ENCODE assay signal across 12 cellular contexts in the genomic region with DNA sequence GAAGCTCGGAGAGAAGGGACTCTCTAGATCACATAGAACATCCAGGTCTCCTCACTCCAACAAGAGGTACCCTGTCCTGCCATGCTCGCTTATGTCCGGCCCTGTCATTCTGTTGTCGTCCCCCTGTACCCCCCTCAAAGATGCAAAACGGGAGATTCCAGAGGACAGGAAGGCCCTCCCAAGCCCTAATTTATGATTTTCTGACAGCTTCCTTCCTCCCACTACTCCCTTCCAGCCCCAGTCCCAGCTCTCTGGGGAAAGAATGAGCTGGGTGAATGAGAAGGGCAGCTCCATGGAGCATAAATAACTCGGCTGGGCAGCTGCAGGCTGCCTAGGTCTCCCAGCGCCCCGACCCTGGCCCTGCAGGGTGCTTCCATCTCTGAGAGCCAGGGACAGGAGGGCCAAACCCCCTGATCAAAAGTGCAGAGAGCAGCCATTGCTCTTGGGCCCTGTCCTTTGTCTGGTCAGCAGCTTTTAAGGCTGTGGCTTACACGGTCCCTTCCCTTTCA. TPM values are rescaled to one million over a fixed set of nuclear protein-coding genes. Genes with fewer than 3 reads are reported as not detected.
DNase-seq lines count a peak whose midpoint lies in the region; ATAC-seq and TF ChIP-seq lines count a peak whose summit lies in the region.
"Had no signal": no experiment of that assay in that cellular context is flagged by ENCODE, and none has a peak within 500 bp of the region (broad histone marks: within the 10 kb centered on the region; RNA-seq: fewer than 3 reads in every experiment).

No MANE protein-coding gene starts in this region.

- no peaks in the 10 kb centered on the region for H3K9me3 ChIP-seq in Loucy (ENCODE audit: insufficient read depth, low read depth, low read length)
- no peaks in the 10 kb centered on the region for H3K9me3 ChIP-seq in A673 (ENCODE audit: low read depth, low read length, poor library complexity, severe bottlenecking)

- H3K36me3 ChIP-seq in Loucy (ENCODE audit: insufficient read depth, low read length): no peaks in the 10 kb centered on the region
- no peaks in the 10 kb centered on the region for H3K36me3 ChIP-seq in A673 (ENCODE audit: insufficient read depth, low read length, poor library complexity, severe bottlenecking)

- no peaks in the 10 kb centered on the region for H3K9me2 ChIP-seq in Loucy (replicated peaks; ENCODE audit: low read depth, low read length)

- no peak for TF ChIP-seq CTCF in Loucy (conservative IDR thresholded peaks at IDR 0.05; ENCODE audit: low read length)
- no peak for TF ChIP-seq CTCF in neural crest cell (conservative IDR thresholded peaks at IDR 0.05)
- no peak for TF ChIP-seq CTCF in WTC11 (IDR thresholded peaks at IDR 0.05)
- TF ChIP-seq CTCF in A673 (conservative IDR thresholded peaks at IDR 0.05; ENCODE audit: low read depth, low read length): no peak

- ATAC-seq in effector memory CD8-positive, alpha-beta T cell (replicated peaks): no peak
- ATAC-seq in WTC11: no peak

- peak overlapping the region; percentile 74 for H3K4me2 ChIP-seq in Loucy (ENCODE audit: low read depth, low read length, poor library complexity, severe bottlenecking)

- peak overlapping the region; percentile 80 for H3K9ac ChIP-seq in Loucy (ENCODE audit: low read depth, low read length, poor library complexity, severe bottlenecking)

- H3K9me3 Mint-ChIP-seq in effector memory CD8-positive, alpha-beta T cell: no peaks in the 10 kb centered on the region
- H3K9me3 Mint-ChIP-seq in neural crest cell (no peaks in the 10 kb centered on the region), WTC11 (peaks cover 5% of the 10 kb centered on the region)

- no peak overlapping the region for H2AFZ ChIP-seq in Loucy (ENCODE audit: low read length)

- H3K79me2 ChIP-seq in Loucy (ENCODE audit: insufficient read depth, low read length): peaks cover 50% of the 10 kb centered on the region

- peaks cover 75% of the 10 kb centered on the region for H3K4me1 ChIP-seq in Loucy (ENCODE audit: insufficient read depth, low read length, poor library complexity, severe bottlenecking)
- H3K4me1 ChIP-seq in A673 (ENCODE audit: insufficient read depth, low read length, poor library complexity, severe bottlenecking): peaks cover 19% of the 10 kb centered on the region

- peak overlapping the region; percentile 58 for H3K4me3 ChIP-seq in Loucy (ENCODE audit: low read length, poor library complexity, severe bottlenecking)
- H3K4me3 ChIP-seq in A673 (ENCODE audit: low read depth, low read length, poor library complexity, severe bottlenecking): no peak overlapping the region

- no peaks in the 10 kb centered on the region for H4K20me1 ChIP-seq in Loucy (ENCODE audit: insufficient read depth, low read length, poor library complexity, severe bottlenecking)

- H3K27me3 Mint-ChIP-seq in effector memory CD8-positive, alpha-beta T cell: peaks cover 0 to 12% of the 10 kb centered on the region in 2 donors
- H3K27me3 Mint-ChIP-seq in neural crest cell (ENCODE audit: low read depth) (peaks cover 14% of the 10 kb centered on the region), WTC11 (ENCODE audit: low read depth) (peaks cover 9% of the 10 kb centered on the region)

- H3K36me3 Mint-ChIP-seq in effector memory CD8-positive, alpha-beta T cell (ENCODE audit: insufficient read depth): peaks cover 7% of the 10 kb centered on the region
- H3K36me3 Mint-ChIP-seq in neural crest cell (ENCODE audit: low read depth) (no peaks in the 10 kb centered on the region), WTC11 (no peaks in the 10 kb centered on the region)
- H3K36me3 Mint-ChIP-seq: activated naive CD8-positive, alpha-beta T cell had no signal

- H3K4me3 Mint-ChIP-seq in effector memory CD8-positive, alpha-beta T cell: peak overlapping the region; percentile 53 to 61
- no peak overlapping the region for H3K4me3 Mint-ChIP-seq in neural crest cell
- H3K4me3 Mint-ChIP-seq in WTC11: no peak overlapping the region

- BruUV-seq in A673 (replicated peaks; lab: Mats Ljungman, UMichigan): no TSS peak

- intact Hi-C loops in A673 (cut with micrococcal nuclease; ENCODE audit: unreplicated experiment): loop anchor here (5.0 kb wide), 1 partner anchor 46 kb away; no protein-coding TSS in a partner anchor

- peak overlapping the region; percentile 75 to 96 for H3K27ac Mint-ChIP-seq in effector memory CD8-positive, alpha-beta T cell
- peak overlapping the region; percentile 61 for H3K27ac Mint-ChIP-seq in neural crest cell (ENCODE audit: unreplicated experiment)
- H3K27ac Mint-ChIP-seq in WTC11: no peak overlapping the region
- H3K27ac Mint-ChIP-seq: activated naive CD8-positive, alpha-beta T cell had no signal

- POLR2A ChIA-PET in WTC11 (lab: Charles Lee): no interaction called here
- POLR2A ChIA-PET in A673 (lab: Charles Lee; ENCODE audit: low non-redundant PET): no interaction called here

- peaks cover 6% of the 10 kb centered on the region for H3K27me3 ChIP-seq in Loucy (ENCODE audit: insufficient read depth, low read length, poor library complexity, severe bottlenecking)
- no peaks in the 10 kb centered on the region for H3K27me3 ChIP-seq in A673 (replicated peaks; ENCODE audit: insufficient read depth, low read depth, low read length, poor library complexity)

- peak; percentile 29 for DNase-seq in D341Med (ENCODE audit: low spot score)
- DNase-seq in effector memory CD8-positive, alpha-beta T cell: no peak
- DNase-seq in neural crest cell (ENCODE audit: low read depth, low spot score): no peak
- DNase-seq in WTC11 (ENCODE audit: low spot score): no peak
- DNase-seq in NCI-H748 treated with DMSO at 0.1 percent for 48 hours (lab: John Stamatoyannopoulos, UW): no peak
- no peak for DNase-seq in A673 (ENCODE audit: low spot score)
- DNase-seq in stimulated activated naive CD4-positive, alpha-beta T cell treated with Interleukin-2 at 50 U/mL for 16 hours (lab: John Stamatoyannopoulos, UW): no peak
- DNase-seq: NCI-H524 treated with DMSO at 0.1 percent for 48 hours; stimulated activated CD4-positive, alpha-beta T cell treated with anti-CD3 and anti-CD28 coated beads, Interleukin-4, amount 100 ng/mL, for 24 hours had no signal

- peaks cover 19 to 26% of the 10 kb centered on the region in 2 donors for H3K4me1 Mint-ChIP-seq in effector memory CD8-positive, alpha-beta T cell (ENCODE audit: low read depth in 2 of 2)
- H3K4me1 Mint-ChIP-seq in neural crest cell: peaks cover 23% of the 10 kb centered on the region
- peaks cover 11% of the 10 kb centered on the region for H3K4me1 Mint-ChIP-seq in WTC11

- CTCF ChIA-PET in WTC11 (lab: Charles Lee): interaction anchor here (1.0 to 9.4 kb wide), 6 partner anchors 12 to 1531 kb away, joined by 3 to 171 read pairs (median 6); no protein-coding TSS in a partner anchor
- CTCF ChIA-PET in A673 (lab: Charles Lee): no interaction called here

- peaks cover 30% of the 10 kb centered on the region for H3F3A ChIP-seq in Loucy (ENCODE audit: low read depth)

- no peak overlapping the region for H3K27ac ChIP-seq in A673 (ENCODE audit: low read depth, low read length, poor library complexity, severe bottlenecking)

TF ChIP-seq in WTC11, 78 proteins besides CTCF, POLR2A, EP300 and RAD21 (continues in another document):
- TF ChIP-seq TEAD1 (CRISPR knock-in tag; IDR thresholded peaks at IDR 0.05) (no peak), NFATC4 (CRISPR knock-in tag; IDR thresholded peaks at IDR 0.05) (no peak), TCF7 (CRISPR knock-in tag; IDR thresholded peaks at IDR 0.05; ENCODE audit: low read depth) (no peak), ESRRA (CRISPR knock-in tag; IDR thresholded peaks at IDR 0.05; ENCODE audit: borderline replicate concordance) (no peak), FOXP1 (CRISPR knock-in tag; IDR thresholded peaks at IDR 0.05; ENCODE audit: borderline replicate concordance) (no peak), MYBL2 (CRISPR knock-in tag; IDR thresholded peaks at IDR 0.05) (no peak), SMAD4 (CRISPR knock-in tag; IDR thresholded peaks at IDR 0.05) (no peak), ZNF232 (CRISPR knock-in tag; IDR thresholded peaks at IDR 0.05) (no peak), ZNF396 (CRISPR knock-in tag; IDR thresholded peaks at IDR 0.05; ENCODE audit: borderline replicate concordance) (no peak), ZBTB21 (CRISPR knock-in tag; IDR thresholded peaks at IDR 0.05; ENCODE audit: borderline replicate concordance) (no peak)
- TF ChIP-seq, protein P1, sequence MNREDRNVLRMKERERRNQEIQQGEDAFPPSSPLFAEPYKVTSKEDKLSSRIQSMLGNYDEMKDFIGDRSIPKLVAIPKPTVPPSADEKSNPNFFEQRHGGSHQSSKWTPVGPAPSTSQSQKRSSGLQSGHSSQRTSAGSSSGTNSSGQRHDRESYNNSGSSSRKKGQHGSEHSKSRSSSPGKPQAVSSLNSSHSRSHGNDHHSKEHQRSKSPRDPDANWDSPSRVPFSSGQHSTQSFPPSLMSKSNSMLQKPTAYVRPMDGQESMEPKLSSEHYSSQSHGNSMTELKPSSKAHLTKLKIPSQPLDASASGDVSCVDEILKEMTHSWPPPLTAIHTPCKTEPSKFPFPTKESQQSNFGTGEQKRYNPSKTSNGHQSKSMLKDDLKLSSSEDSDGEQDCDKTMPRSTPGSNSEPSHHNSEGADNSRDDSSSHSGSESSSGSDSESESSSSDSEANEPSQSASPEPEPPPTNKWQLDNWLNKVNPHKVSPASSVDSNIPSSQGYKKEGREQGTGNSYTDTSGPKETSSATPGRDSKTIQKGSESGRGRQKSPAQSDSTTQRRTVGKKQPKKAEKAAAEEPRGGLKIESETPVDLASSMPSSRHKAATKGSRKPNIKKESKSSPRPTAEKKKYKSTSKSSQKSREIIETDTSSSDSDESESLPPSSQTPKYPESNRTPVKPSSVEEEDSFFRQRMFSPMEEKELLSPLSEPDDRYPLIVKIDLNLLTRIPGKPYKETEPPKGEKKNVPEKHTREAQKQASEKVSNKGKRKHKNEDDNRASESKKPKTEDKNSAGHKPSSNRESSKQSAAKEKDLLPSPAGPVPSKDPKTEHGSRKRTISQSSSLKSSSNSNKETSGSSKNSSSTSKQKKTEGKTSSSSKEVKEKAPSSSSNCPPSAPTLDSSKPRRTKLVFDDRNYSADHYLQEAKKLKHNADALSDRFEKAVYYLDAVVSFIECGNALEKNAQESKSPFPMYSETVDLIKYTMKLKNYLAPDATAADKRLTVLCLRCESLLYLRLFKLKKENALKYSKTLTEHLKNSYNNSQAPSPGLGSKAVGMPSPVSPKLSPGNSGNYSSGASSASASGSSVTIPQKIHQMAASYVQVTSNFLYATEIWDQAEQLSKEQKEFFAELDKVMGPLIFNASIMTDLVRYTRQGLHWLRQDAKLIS (CRISPR knock-in tag; IDR thresholded peaks at IDR 0.05; ENCODE audit: borderline replicate concordance): no peak

RNA-seq across cellular contexts. Expression of a gene that starts 3.9 kb away (rescaled TPM):
- 9.0 and 10.4 TPM in 2 replicates for total RNA-seq in neural crest cell
- 6.0 to 8.6 TPM (median 6.1 TPM) in 3 replicates for total RNA-seq in WTC11 (2021)
- 0.15 TPM in 1 of 2 replicates, not detected in the other for total RNA-seq in A673 (2021)
- total RNA-seq: activated CD8-positive, alpha-beta memory T cell treated with anti-CD3 and anti-CD28 coated beads for 36 hours had no signal

Comparison
In these comparisons a context has a peak if more than half of its experiments do, and no peak if none do; other contexts are left out.
1. H3K4me3 Mint-ChIP-seq: peak in effector memory CD8-positive, alpha-beta T cell (2 of 2); none in neural crest cell (single experiment) and WTC11 (single experiment).